In genomic region chr12:50132505-50133135, GRCh38 we compare ENCODE assay signal across 1 cellular context.
TF ChIP-seq lines count a peak whose summit lies in the region.

No MANE protein-coding gene starts in this region.

TF ChIP-seq in H1, 55 proteins besides CTCF, POLR2A, EP300 and RAD21:
- TF ChIP-seq SRF (IDR thresholded peaks at IDR 0.05; ENCODE audit: low read depth, low read length), result no peak
- no peak for TF ChIP-seq TEAD4 (IDR thresholded peaks at IDR 0.05; ENCODE audit: low read depth, low read length)
- no peak for TF ChIP-seq SP2 (IDR thresholded peaks at IDR 0.05; ENCODE audit: low read length)
- no peak for TF ChIP-seq CTBP2 (IDR thresholded peaks at IDR 0.05; ENCODE audit: borderline replicate concordance, insufficient read depth, insufficient read length, low read length)
- no peak for TF ChIP-seq ASH2L (IDR thresholded peaks at IDR 0.05; ENCODE audit: low read length)
- no peak for TF ChIP-seq TAF7 (optimal IDR thresholded peaks at IDR 0.05; ENCODE audit: borderline replicate concordance, low read depth, low read length)
- no peak for TF ChIP-seq KDM1A (IDR thresholded peaks at IDR 0.05; ENCODE audit: borderline replicate concordance, low read length)
- TF ChIP-seq ZNF274 (IDR thresholded peaks at IDR 0.05; ENCODE audit: borderline replicate concordance, extremely low read depth, low read length), result no peak
